In the genomic region with DNA sequence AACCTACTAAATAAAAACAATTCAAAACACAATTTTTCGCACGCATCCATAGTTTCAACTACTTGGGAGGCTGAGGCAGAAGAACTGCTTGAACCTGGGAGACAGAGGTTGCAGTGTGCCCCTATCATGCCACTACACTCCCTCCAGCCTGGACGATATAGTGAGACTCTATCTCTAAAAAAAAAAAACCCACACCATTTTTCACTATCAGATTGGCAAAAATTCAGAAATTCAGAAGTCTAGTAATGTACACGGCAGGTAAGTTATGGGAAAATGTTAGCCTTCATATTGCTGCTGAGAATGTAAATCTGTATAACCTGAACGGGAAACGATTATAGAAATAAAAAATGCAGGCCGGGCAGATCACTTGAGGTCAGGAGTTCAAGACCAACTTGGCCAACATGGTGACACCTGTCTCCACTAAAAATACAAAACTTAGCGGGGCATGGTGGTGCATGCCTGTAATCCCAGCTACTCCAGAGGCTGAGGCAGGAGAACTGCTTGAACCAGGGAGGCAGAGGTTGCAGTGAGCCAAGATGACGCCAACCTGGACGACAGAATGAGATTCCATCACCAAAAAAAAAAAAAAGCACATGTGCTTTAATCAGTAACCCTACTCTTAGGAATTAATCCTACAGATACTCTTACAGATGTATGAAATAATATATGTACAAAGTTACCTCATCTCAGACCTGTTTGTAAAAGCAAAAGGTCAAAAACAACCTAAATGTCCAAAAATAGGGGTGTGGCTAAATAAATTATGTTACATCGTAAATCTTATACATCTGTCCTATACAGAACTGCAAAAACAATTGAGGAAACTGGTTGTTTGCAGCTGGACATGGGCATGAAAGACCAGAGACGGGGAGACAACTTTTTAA, we compare ENCODE assay signal across 1 cellular context.
TF ChIP-seq lines count a peak whose summit lies in the region.

No MANE protein-coding gene starts in this region.

TF ChIP-seq in WTC11, 78 proteins besides CTCF, POLR2A, EP300 and RAD21 (continued from another document):
- TF ChIP-seq, protein P1, sequence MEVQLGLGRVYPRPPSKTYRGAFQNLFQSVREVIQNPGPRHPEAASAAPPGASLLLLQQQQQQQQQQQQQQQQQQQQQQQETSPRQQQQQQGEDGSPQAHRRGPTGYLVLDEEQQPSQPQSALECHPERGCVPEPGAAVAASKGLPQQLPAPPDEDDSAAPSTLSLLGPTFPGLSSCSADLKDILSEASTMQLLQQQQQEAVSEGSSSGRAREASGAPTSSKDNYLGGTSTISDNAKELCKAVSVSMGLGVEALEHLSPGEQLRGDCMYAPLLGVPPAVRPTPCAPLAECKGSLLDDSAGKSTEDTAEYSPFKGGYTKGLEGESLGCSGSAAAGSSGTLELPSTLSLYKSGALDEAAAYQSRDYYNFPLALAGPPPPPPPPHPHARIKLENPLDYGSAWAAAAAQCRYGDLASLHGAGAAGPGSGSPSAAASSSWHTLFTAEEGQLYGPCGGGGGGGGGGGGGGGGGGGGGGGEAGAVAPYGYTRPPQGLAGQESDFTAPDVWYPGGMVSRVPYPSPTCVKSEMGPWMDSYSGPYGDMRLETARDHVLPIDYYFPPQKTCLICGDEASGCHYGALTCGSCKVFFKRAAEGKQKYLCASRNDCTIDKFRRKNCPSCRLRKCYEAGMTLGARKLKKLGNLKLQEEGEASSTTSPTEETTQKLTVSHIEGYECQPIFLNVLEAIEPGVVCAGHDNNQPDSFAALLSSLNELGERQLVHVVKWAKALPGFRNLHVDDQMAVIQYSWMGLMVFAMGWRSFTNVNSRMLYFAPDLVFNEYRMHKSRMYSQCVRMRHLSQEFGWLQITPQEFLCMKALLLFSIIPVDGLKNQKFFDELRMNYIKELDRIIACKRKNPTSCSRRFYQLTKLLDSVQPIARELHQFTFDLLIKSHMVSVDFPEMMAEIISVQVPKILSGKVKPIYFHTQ (CRISPR knock-in tag; IDR thresholded peaks at IDR 0.05), result no peak
- TF ChIP-seq FOXK1 (CRISPR knock-in tag; IDR thresholded peaks at IDR 0.05) (no peak), SMAD4 (CRISPR knock-in tag; IDR thresholded peaks at IDR 0.05) (no peak), JUN (CRISPR knock-in tag; IDR thresholded peaks at IDR 0.05) (no peak), CBFB (CRISPR knock-in tag; IDR thresholded peaks at IDR 0.05; ENCODE audit: low read depth) (no peak)
